In genomic region chr13:28337196-28338045, GRCh38 we compare ENCODE assay signal across 11 cellular contexts.
DNase-seq lines count a peak whose midpoint lies in the region; ATAC-seq and TF ChIP-seq lines count a peak whose summit lies in the region.
"Had no signal": no experiment of that assay in that cellular context is flagged by ENCODE, and none has a peak within 500 bp of the region (broad histone marks: within the 10 kb centered on the region; RNA-seq: fewer than 3 reads in every experiment).

No MANE protein-coding gene starts in this region.

- peak overlapping the region; percentile 78 to 86 (median 83) for H3K27ac Mint-ChIP-seq in nephron
- H3K27ac Mint-ChIP-seq: activated CD8-positive, alpha-beta T cell treated with anti-CD3 and anti-CD28 coated beads, Interleukin-2, amount 10 ng/mL, durations not matched to agents 7 days and 5 days; IgD-negative memory B cell had no signal

- ATAC-seq in GM19463 (IDR thresholded peaks at IDR 0.05; ENCODE audit: unreplicated experiment), result no peak
- no peak for ATAC-seq in GM21526 (IDR thresholded peaks at IDR 0.05; ENCODE audit: low FRiP score, unreplicated experiment)
- no peak for ATAC-seq in activated CD4-positive, CD25-positive, alpha-beta regulatory T cell treated with anti-CD3 and anti-CD28 coated beads, Interleukin-2, amount 50 U/mL, for 24 hours
- ATAC-seq: activated CD8-positive, alpha-beta T cell treated with anti-CD3 and anti-CD28 coated beads, Interleukin-2, amount 10 ng/mL, durations not matched to agents 7 days and 5 days had no signal

- TF ChIP-seq CTCF in AG09309 (IDR thresholded peaks at IDR 0.05; ENCODE audit: control insufficient read depth, insufficient read depth, low read depth, low read length, missing control alignments), result no peak
- no peak for TF ChIP-seq CTCF in epithelial cell of esophagus (IDR thresholded peaks at IDR 0.05; ENCODE audit: insufficient read depth, low read depth, low read length, missing control alignments)
- no peak for TF ChIP-seq CTCF in nephron (IDR thresholded peaks at IDR 0.05; ENCODE audit: unreplicated experiment in 3 of 3)
- no peak for TF ChIP-seq CTCF in stomach (IDR thresholded peaks at IDR 0.05)

- no peaks in the 10 kb centered on the region for H3K36me3 Mint-ChIP-seq in nephron (ENCODE audit: low read depth)
- H3K36me3 Mint-ChIP-seq: IgD-negative memory B cell had no signal

- DNase-seq in AG09309 (ENCODE audit: low read depth), result peak; percentile 75
- peak; percentile 14 for DNase-seq in LoVo (ENCODE audit: low spot score)
- peak; percentile 31 for DNase-seq in epithelial cell of esophagus (ENCODE audit: low read depth)
- DNase-seq in stomach, result no peak
- DNase-seq: activated CD8-positive, alpha-beta T cell treated with anti-CD3 and anti-CD28 coated beads, Interleukin-2, amount 10 ng/mL, durations not matched to agents 7 days and 5 days; erythroblast had no signal

- no peak for TF ChIP-seq EP300 in stomach (IDR thresholded peaks at IDR 0.05)

- no peak for TF ChIP-seq POLR2A in stomach (IDR thresholded peaks at IDR 0.05)

- H3K4me1 ChIP-seq in stomach, result peaks cover 0 to 20% (median 7%) of the 10 kb centered on the region in 4 donors

- H3K36me3 ChIP-seq in stomach, result no peaks in the 10 kb centered on the region

- H3K27me3 Mint-ChIP-seq in nephron (ENCODE audit: low read depth), result peaks cover 11% of the 10 kb centered on the region

- H3K27me3 ChIP-seq in stomach, result peaks cover 0 to 14% (median 0%) of the 10 kb centered on the region in 3 donors

- intact Hi-C loops in stomach (cut with DNase I; ENCODE audit: low total_unique reads), result loop anchor here (10.0 kb wide), 1 partner anchor 287 kb away; no protein-coding TSS in a partner anchor

- H3K4me3 Mint-ChIP-seq in nephron, result peak overlapping the region in 1 of 3 experiments; percentile 7
- H3K4me3 Mint-ChIP-seq: activated CD8-positive, alpha-beta T cell treated with anti-CD3 and anti-CD28 coated beads, Interleukin-2, amount 10 ng/mL, durations not matched to agents 7 days and 5 days; IgD-negative memory B cell had no signal

- peaks cover 53% of the 10 kb centered on the region for H3K4me1 Mint-ChIP-seq in nephron
- H3K4me1 Mint-ChIP-seq: IgD-negative memory B cell had no signal

- H3K4me3 ChIP-seq in AG09309 (ENCODE audit: control insufficient read depth, low read depth, low read length), result no peak overlapping the region
- no peak overlapping the region for H3K4me3 ChIP-seq in epithelial cell of esophagus (ENCODE audit: low read length)
- no peak overlapping the region for H3K4me3 ChIP-seq in stomach

- no peaks in the 10 kb centered on the region for H3K9me3 ChIP-seq in stomach

- WGBS in stomach, 5 donors, result 53 to 58% (median 55%) methylated on average over 4 of the region's 4 CpGs

- peak overlapping the region in 1 of 5 donors; percentile 1 for H3K27ac ChIP-seq in stomach

- no peaks in the 10 kb centered on the region for H3K9me3 Mint-ChIP-seq in nephron
- H3K9me3 Mint-ChIP-seq: IgD-negative memory B cell had no signal
